8 cellular contexts compared by ENCODE assay signal in the genomic region with DNA sequence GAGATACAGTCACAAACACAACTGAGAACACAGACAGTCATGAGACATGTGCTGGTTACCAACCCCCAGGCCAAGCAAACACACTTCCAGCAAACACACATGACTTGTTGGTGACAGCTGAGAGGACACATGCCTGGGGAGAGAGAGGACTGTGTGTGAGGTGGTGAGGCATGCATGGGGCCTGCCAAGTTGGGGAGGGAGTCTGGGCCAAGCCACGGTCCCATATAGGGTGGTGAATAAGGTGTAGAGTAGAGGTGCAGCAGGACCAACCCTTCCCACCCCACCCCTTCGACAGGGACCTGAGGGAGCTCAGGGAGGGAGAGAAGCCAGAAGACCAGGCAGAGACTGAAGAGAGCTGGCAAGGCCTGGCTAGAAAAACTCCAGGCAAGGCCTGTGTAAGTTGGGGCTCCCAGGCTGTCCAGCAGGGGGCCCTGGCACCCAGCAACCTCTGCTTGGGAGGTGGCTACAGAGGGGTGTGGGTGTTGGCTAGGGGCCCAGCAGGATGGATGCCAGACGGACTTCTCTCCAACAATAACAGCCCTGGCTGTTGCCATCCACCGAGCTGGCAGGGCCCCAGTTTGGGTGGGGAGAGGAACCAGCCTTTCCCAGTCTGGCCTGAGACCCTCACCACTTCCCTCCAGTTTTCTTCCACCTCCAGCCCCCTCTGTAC. TPM values are rescaled to one million over a fixed set of nuclear protein-coding genes. Genes with fewer than 3 reads are reported as not detected.
DNase-seq lines count a peak whose midpoint lies in the region; ATAC-seq and TF ChIP-seq lines count a peak whose summit lies in the region.

No MANE protein-coding gene starts in this region.

- peak overlapping the region; percentile 67 for H3K27ac Mint-ChIP-seq in activated T-helper 2 cell treated with anti-CD3 and anti-CD28 coated beads, Interferon-gamma antibody, Interleukin-2, Interleukin-4, amounts not matched to agents 10 μg/mL and 5 μg/mL and 100 μg/mL, durations not matched to agents 14 hours and 24 hours and 36 hours

- H3K4me1 ChIP-seq in BLaER1 treated with 17β-estradiol and CSF1 and Interleukin-3, amounts not matched to agents 10 nM and 100 nM: peaks cover 70 to 88% (median 81%) of the 10 kb centered on the region in 10 experiments
- peaks cover 57 to 61% of the 10 kb centered on the region in 2 experiments for H3K4me1 ChIP-seq in neutrophil (ENCODE audit: control insufficient read depth in 1 of 2, insufficient read depth in 1 of 2, low read depth in 1 of 2, low read length in 1 of 2)

- H3K36me3 ChIP-seq in BLaER1 treated with 17β-estradiol and CSF1 and Interleukin-3, amounts not matched to agents 10 nM and 100 nM: no peaks in the 10 kb centered on the region
- H3K36me3 ChIP-seq in neutrophil: no peaks in the 10 kb centered on the region

- peak overlapping the region in 1 of 10 experiments; percentile 25; a peak in 1 of 20 replicates for H3K4me3 ChIP-seq in BLaER1 treated with 17β-estradiol and CSF1 and Interleukin-3, amounts not matched to agents 10 nM and 100 nM
- H3K4me3 ChIP-seq in fibroblast of the aortic adventitia (ENCODE audit: low read depth, low read length): no peak overlapping the region
- H3K4me3 ChIP-seq in neutrophil (ENCODE audit: low read depth in 1 of 2, low read length in 1 of 2): no peak overlapping the region

- H3K9me3 ChIP-seq in BLaER1 treated with 17β-estradiol and CSF1 and Interleukin-3, amounts not matched to agents 10 nM and 100 nM (replicated peaks in 1 of 11): no peaks in the 10 kb centered on the region
- H3K9me3 ChIP-seq in neutrophil: no peaks in the 10 kb centered on the region

- peaks cover 44% of the 10 kb centered on the region for H3K4me1 Mint-ChIP-seq in activated T-helper 2 cell treated with anti-CD3 and anti-CD28 coated beads, Interferon-gamma antibody, Interleukin-2, Interleukin-4, amounts not matched to agents 10 μg/mL and 5 μg/mL and 100 μg/mL, durations not matched to agents 14 hours and 24 hours and 36 hours (ENCODE audit: low read depth)

- peak overlapping the region; percentile 46 to 88 (median 66) for H3K4me2 ChIP-seq in BLaER1 treated with 17β-estradiol and CSF1 and Interleukin-3, amounts not matched to agents 10 nM and 100 nM

- H3K27me3 Mint-ChIP-seq in activated T-helper 2 cell treated with anti-CD3 and anti-CD28 coated beads, Interferon-gamma antibody, Interleukin-2, Interleukin-4, amounts not matched to agents 10 μg/mL and 5 μg/mL and 100 μg/mL, durations not matched to agents 14 hours and 24 hours and 36 hours (ENCODE audit: low read depth): peaks cover 9% of the 10 kb centered on the region

- peak overlapping the region in 3 of 11 experiments; percentile 23 to 49 (median 33); a peak in 5 of 22 replicates for H3K9ac ChIP-seq in BLaER1 treated with 17β-estradiol and CSF1 and Interleukin-3, amounts not matched to agents 10 nM and 100 nM

- no peaks in the 10 kb centered on the region for H3K9me3 Mint-ChIP-seq in activated T-helper 2 cell treated with anti-CD3 and anti-CD28 coated beads, Interferon-gamma antibody, Interleukin-2, Interleukin-4, amounts not matched to agents 10 μg/mL and 5 μg/mL and 100 μg/mL, durations not matched to agents 14 hours and 24 hours and 36 hours

- TF ChIP-seq EP300 in Ishikawa (IDR thresholded peaks at IDR 0.05; ENCODE audit: borderline replicate concordance): peak; percentile 85

- H4K20me1 ChIP-seq in BLaER1 treated with 17β-estradiol and CSF1 and Interleukin-3, amounts not matched to agents 10 nM and 100 nM: peaks cover 17 to 27% (median 22%) of the 10 kb centered on the region in 11 experiments; a peak in 17 of 22 replicates

- peaks cover 9% of the 10 kb centered on the region for H3K36me3 Mint-ChIP-seq in activated T-helper 2 cell treated with anti-CD3 and anti-CD28 coated beads, Interferon-gamma antibody, Interleukin-2, Interleukin-4, amounts not matched to agents 10 μg/mL and 5 μg/mL and 100 μg/mL, durations not matched to agents 14 hours and 24 hours and 36 hours (ENCODE audit: low read depth)

- peak overlapping the region; percentile 44 for H3K4me3 Mint-ChIP-seq in activated T-helper 2 cell treated with anti-CD3 and anti-CD28 coated beads, Interferon-gamma antibody, Interleukin-2, Interleukin-4, amounts not matched to agents 10 μg/mL and 5 μg/mL and 100 μg/mL, durations not matched to agents 14 hours and 24 hours and 36 hours (ENCODE audit: low read depth)

- peaks cover 0 to 9% (median 0%) of the 10 kb centered on the region in 11 experiments; a peak in 1 of 22 replicates for H3K27me3 ChIP-seq in BLaER1 treated with 17β-estradiol and CSF1 and Interleukin-3, amounts not matched to agents 10 nM and 100 nM
- peaks cover 12% of the 10 kb centered on the region for H3K27me3 ChIP-seq in neutrophil

- intact Hi-C loops in activated T-helper 2 cell treated with anti-CD3 and anti-CD28 coated beads, Interferon-gamma antibody, Interleukin-2, Interleukin-4, amounts not matched to agents 10 μg/mL and 5 μg/mL and 100 μg/mL, durations not matched to agents 14 hours and 24 hours and 36 hours (cut with micrococcal nuclease): loop anchor here (1.0 to 2.0 kb wide), 2 partner anchors 35 to 95 kb away; a partner anchor contains a TSS

- ATAC-seq in GM19372 (IDR thresholded peaks at IDR 0.05; ENCODE audit: low read depth, unreplicated experiment): peak; percentile 46

- TF ChIP-seq CTCF in fibroblast of the aortic adventitia (IDR thresholded peaks at IDR 0.05; ENCODE audit: insufficient read depth, low read length): peak; percentile 91
- TF ChIP-seq CTCF in neutrophil (IDR thresholded peaks at IDR 0.05): peak; percentile 62

- peak; percentile 96 for DNase-seq in RPMI8226
- DNase-seq in activated T-helper 2 cell treated with anti-CD3 and anti-CD28 coated beads, Interferon-gamma antibody, Interleukin-2, Interleukin-4, amounts not matched to agents 10 μg/mL and 5 μg/mL and 100 μg/mL, durations not matched to agents 14 hours and 24 hours and 36 hours (ENCODE audit: low spot score): peak; percentile 70
- DNase-seq in fibroblast of the aortic adventitia (ENCODE audit: low read depth): peak; percentile 88
- peak; percentile 67 for DNase-seq in superior temporal gyrus (ENCODE audit: extremely low spot score)

- H3K27ac ChIP-seq in BLaER1 treated with 17β-estradiol and CSF1 and Interleukin-3, amounts not matched to agents 10 nM and 100 nM: peak overlapping the region in 4 of 11 experiments; percentile 6 to 41 (median 23); a peak in 3 of 22 replicates
- no peak overlapping the region for H3K27ac ChIP-seq in neutrophil

- TF ChIP-seq RAD21 in Ishikawa (IDR thresholded peaks at IDR 0.05; ENCODE audit: low read depth): peak; percentile 55; the same call in 1 of the 2 replicates

TF ChIP-seq in Ishikawa, 13 proteins besides CTCF, POLR2A, EP300 and RAD21 (continues in another document):
- TF ChIP-seq, protein P1, sequence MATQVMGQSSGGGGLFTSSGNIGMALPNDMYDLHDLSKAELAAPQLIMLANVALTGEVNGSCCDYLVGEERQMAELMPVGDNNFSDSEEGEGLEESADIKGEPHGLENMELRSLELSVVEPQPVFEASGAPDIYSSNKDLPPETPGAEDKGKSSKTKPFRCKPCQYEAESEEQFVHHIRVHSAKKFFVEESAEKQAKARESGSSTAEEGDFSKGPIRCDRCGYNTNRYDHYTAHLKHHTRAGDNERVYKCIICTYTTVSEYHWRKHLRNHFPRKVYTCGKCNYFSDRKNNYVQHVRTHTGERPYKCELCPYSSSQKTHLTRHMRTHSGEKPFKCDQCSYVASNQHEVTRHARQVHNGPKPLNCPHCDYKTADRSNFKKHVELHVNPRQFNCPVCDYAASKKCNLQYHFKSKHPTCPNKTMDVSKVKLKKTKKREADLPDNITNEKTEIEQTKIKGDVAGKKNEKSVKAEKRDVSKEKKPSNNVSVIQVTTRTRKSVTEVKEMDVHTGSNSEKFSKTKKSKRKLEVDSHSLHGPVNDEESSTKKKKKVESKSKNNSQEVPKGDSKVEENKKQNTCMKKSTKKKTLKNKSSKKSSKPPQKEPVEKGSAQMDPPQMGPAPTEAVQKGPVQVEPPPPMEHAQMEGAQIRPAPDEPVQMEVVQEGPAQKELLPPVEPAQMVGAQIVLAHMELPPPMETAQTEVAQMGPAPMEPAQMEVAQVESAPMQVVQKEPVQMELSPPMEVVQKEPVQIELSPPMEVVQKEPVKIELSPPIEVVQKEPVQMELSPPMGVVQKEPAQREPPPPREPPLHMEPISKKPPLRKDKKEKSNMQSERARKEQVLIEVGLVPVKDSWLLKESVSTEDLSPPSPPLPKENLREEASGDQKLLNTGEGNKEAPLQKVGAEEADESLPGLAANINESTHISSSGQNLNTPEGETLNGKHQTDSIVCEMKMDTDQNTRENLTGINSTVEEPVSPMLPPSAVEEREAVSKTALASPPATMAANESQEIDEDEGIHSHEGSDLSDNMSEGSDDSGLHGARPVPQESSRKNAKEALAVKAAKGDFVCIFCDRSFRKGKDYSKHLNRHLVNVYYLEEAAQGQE (IDR thresholded peaks at IDR 0.05; ENCODE audit: low read depth): no peak
- TF ChIP-seq FOXM1 (IDR thresholded peaks at IDR 0.05; ENCODE audit: borderline replicate concordance, low read depth) (peak; percentile 74; the same call in 1 of the 2 replicates), NFIC (IDR thresholded peaks at IDR 0.05) (peak; percentile 99)

RNA-seq across cellular contexts. Expression of a gene that starts 2.0 kb away (rescaled TPM):
- 125 and 134 TPM in 2 replicates for total RNA-seq in activated T-helper 2 cell treated with anti-CD3 and anti-CD28 coated beads, Interferon-gamma antibody, Interleukin-2, Interleukin-4, amounts not matched to agents 10 μg/mL and 5 μg/mL and 100 μg/mL, durations not matched to agents 14 hours and 24 hours and 36 hours
- 5.2 and 23.6 TPM in 2 replicates for total RNA-seq in fibroblast of the aortic adventitia (ENCODE audit: low replicate concordance)

RNA-seq across cellular contexts. Expression of a gene that starts 4.7 kb away (rescaled TPM):
- total RNA-seq in activated T-helper 2 cell treated with anti-CD3 and anti-CD28 coated beads, Interferon-gamma antibody, Interleukin-2, Interleukin-4, amounts not matched to agents 10 μg/mL and 5 μg/mL and 100 μg/mL, durations not matched to agents 14 hours and 24 hours and 36 hours: not detected in 2 replicates
- not detected in 2 replicates for total RNA-seq in fibroblast of the aortic adventitia (ENCODE audit: low replicate concordance)

RNA-seq across cellular contexts. Expression of a gene that starts 25.5 kb away (rescaled TPM):
- 2,402 and 2,404 TPM in 2 replicates for total RNA-seq in activated T-helper 2 cell treated with anti-CD3 and anti-CD28 coated beads, Interferon-gamma antibody, Interleukin-2, Interleukin-4, amounts not matched to agents 10 μg/mL and 5 μg/mL and 100 μg/mL, durations not matched to agents 14 hours and 24 hours and 36 hours
- total RNA-seq in fibroblast of the aortic adventitia (ENCODE audit: low replicate concordance): 797 and 832 TPM in 2 replicates

RNA-seq across cellular contexts. Expression of a gene that starts 35.9 kb away (rescaled TPM):
- 27.6 and 29.6 TPM in 2 replicates for total RNA-seq in activated T-helper 2 cell treated with anti-CD3 and anti-CD28 coated beads, Interferon-gamma antibody, Interleukin-2, Interleukin-4, amounts not matched to agents 10 μg/mL and 5 μg/mL and 100 μg/mL, durations not matched to agents 14 hours and 24 hours and 36 hours
- total RNA-seq in fibroblast of the aortic adventitia (ENCODE audit: low replicate concordance): 56.4 and 60.8 TPM in 2 replicates

RNA-seq across cellular contexts. Expression of a gene that starts 43.9 kb away (rescaled TPM):
- 23.8 and 25.1 TPM in 2 replicates for total RNA-seq in activated T-helper 2 cell treated with anti-CD3 and anti-CD28 coated beads, Interferon-gamma antibody, Interleukin-2, Interleukin-4, amounts not matched to agents 10 μg/mL and 5 μg/mL and 100 μg/mL, durations not matched to agents 14 hours and 24 hours and 36 hours
- total RNA-seq in fibroblast of the aortic adventitia (ENCODE audit: low replicate concordance): 5.4 and 74.7 TPM in 2 replicates
